ENCODE assay signal across 1 cellular context in genomic region chr5:90475436-90475980, GRCh38.
TF ChIP-seq lines count a peak whose summit lies in the region.

No MANE protein-coding gene starts in this region.

TF ChIP-seq in GM12878, 131 proteins besides CTCF, POLR2A, EP300 and RAD21:
- no peak for TF ChIP-seq ZBTB4 (CRISPR knock-in tag; IDR thresholded peaks at IDR 0.05)
- peak; percentile 43; the same call in 1 of the 2 replicates for TF ChIP-seq MLLT1 (IDR thresholded peaks at IDR 0.05)
TF ChIP-seq in GM12878: peak in this region for 1.
